In genomic region chr1:63281753-63282152, GRCh38 we compare ENCODE assay signal across 32 cellular contexts. TPM values are rescaled to one million over a fixed set of nuclear protein-coding genes. Genes with fewer than 3 reads are reported as not detected.
"Had no signal": no experiment of that assay in that cellular context is flagged by ENCODE, and none has a peak within 500 bp of the region (broad histone marks: within the 10 kb centered on the region; RNA-seq: fewer than 3 reads in every experiment).

No MANE protein-coding gene starts in this region.

- H3K4me1 ChIP-seq: stomach, suprapubic skin, testis, thyroid gland, tibial artery, upper lobe of left lung, upper lobe of right lung, uterus, vagina had no signal

- H3K4me3 ChIP-seq: stomach, suprapubic skin, testis, thoracic aorta, thyroid gland, tibial artery, tibial nerve, transverse colon, upper lobe of left lung, upper lobe of right lung, uterus, vagina had no signal

- H3K9me3 ChIP-seq: suprapubic skin, testis, thoracic aorta, thyroid gland, tibial artery, tibial nerve, transverse colon, upper lobe of left lung, upper lobe of right lung, uterus, vagina had no signal

- H3K4me1 Mint-ChIP-seq: stimulated activated effector memory CD8-positive, alpha-beta T cell treated with anti-CD3 and anti-CD28 coated beads, Interleukin-12 subunit alpha, Interleukin-12 subunit beta, amount 100 ng/mL, for 72 hours; stimulated activated memory B cell treated with anti-CD40 and anti-IgM and Interleukin-4, amounts not matched to agents 10 μg/mL and 1 μg/mL and 100 μg/mL, for 72 hours; stimulated activated naive CD8-positive, alpha-beta T cell treated with anti-CD3 and anti-CD28 coated beads, Interleukin-15, amount 100 ng/mL, for 72 hours had no signal

- H3K4me3 Mint-ChIP-seq: stimulated activated effector memory CD8-positive, alpha-beta T cell treated with anti-CD3 and anti-CD28 coated beads, Interleukin-12 subunit alpha, Interleukin-12 subunit beta, amount 100 ng/mL, for 72 hours; stimulated activated memory B cell treated with anti-CD40 and anti-IgM and Interleukin-4, amounts not matched to agents 10 μg/mL and 1 μg/mL and 100 μg/mL, for 72 hours; stimulated activated naive B cell treated with anti-CD40 and anti-IgM and Interleukin-4, amounts not matched to agents 10 μg/mL and 1 μg/mL and 100 μg/mL, for 72 hours; stimulated activated naive CD8-positive, alpha-beta T cell treated with anti-CD3 and anti-CD28 coated beads, Interleukin-15, amount 100 ng/mL, for 72 hours; stimulated activated naive CD8-positive, alpha-beta T cell treated with anti-CD3 and anti-CD28 coated beads, Interleukin-15, Interleukin-2, amounts not matched to agents 100 ng/mL and 50 ng/mL, for 24 hours; type B pancreatic cell had no signal

- FAIRE-seq: urothelium cell line had no signal

- ATAC-seq: stimulated activated effector memory CD8-positive, alpha-beta T cell treated with anti-CD3 and anti-CD28 coated beads, Interleukin-12 subunit alpha, Interleukin-12 subunit beta, amount 100 ng/mL, for 72 hours; stimulated activated memory B cell treated with anti-CD40 and anti-IgM and Interleukin-4, amounts not matched to agents 10 μg/mL and 1 μg/mL and 100 μg/mL, for 72 hours; stimulated activated naive CD8-positive, alpha-beta T cell treated with anti-CD3 and anti-CD28 coated beads, Interleukin-15, amount 100 ng/mL, for 72 hours; stimulated activated naive CD8-positive, alpha-beta T cell treated with anti-CD3 and anti-CD28 coated beads, Interleukin-15, Interleukin-2, amounts not matched to agents 100 U/mL and 50 U/mL, for 24 hours; upper lobe of right lung had no signal

- H3K27me3 Mint-ChIP-seq: stimulated activated naive CD8-positive, alpha-beta T cell treated with anti-CD3 and anti-CD28 coated beads, Interleukin-15, amount 100 ng/mL, for 72 hours had no signal

- DNase-seq: stimulated activated CD4-positive, alpha-beta T cell treated with anti-CD3 and anti-CD28 coated beads, Interleukin-2, amount 100 ng/mL, for 48 hours; stimulated activated CD4-positive, alpha-beta T cell treated with anti-CD3 and anti-CD28 coated beads, Interleukin-4, amount 100 ng/mL, for 1 hour; stimulated activated CD4-positive, alpha-beta T cell treated with anti-CD3 and anti-CD28 coated beads, Interleukin-4, amount 100 ng/mL, for 24 hours; stimulated activated CD4-positive, alpha-beta T cell treated with anti-CD3 and anti-CD28 coated beads, Interleukin-4, amount 100 ng/mL, for 4 hours; stimulated activated CD8-positive, alpha-beta memory T cell treated with anti-CD3 and anti-CD28 coated beads, Interleukin-4, amount 100 ng/mL, for 48 hours; stimulated activated naive B cell treated with anti-CD40 and anti-IgM and Interleukin-4, amounts not matched to agents 10 μg/mL and 1 μg/mL and 100 μg/mL, for 72 hours; stimulated activated naive CD4-positive, alpha-beta T cell; stimulated activated naive CD4-positive, alpha-beta T cell treated with Interleukin-2 at 50 U/mL for 16 hours; stimulated activated naive CD8-positive, alpha-beta T cell treated with anti-CD3 and anti-CD28 coated beads, Interleukin-15, amount 100 ng/mL, for 72 hours; stimulated activated naive CD8-positive, alpha-beta T cell treated with anti-CD3 and anti-CD28 coated beads, Interleukin-15, Interleukin-2, amounts not matched to agents 100 U/mL and 50 U/mL, for 24 hours; stomach; substantia nigra; testis; thyroid gland; tibial artery; transverse colon; trophoblast cell; upper lobe of left lung; upper lobe of right lung; uterus had no signal

- H3K9me3 Mint-ChIP-seq: stimulated activated effector memory CD8-positive, alpha-beta T cell treated with anti-CD3 and anti-CD28 coated beads, Interleukin-12 subunit alpha, Interleukin-12 subunit beta, amount 100 ng/mL, for 72 hours; stimulated activated memory B cell treated with anti-CD40 and anti-IgM and Interleukin-4, amounts not matched to agents 10 μg/mL and 1 μg/mL and 100 μg/mL, for 72 hours; stimulated activated naive B cell treated with anti-CD40 and anti-IgM and Interleukin-4, amounts not matched to agents 10 μg/mL and 1 μg/mL and 100 μg/mL, for 72 hours; stimulated activated naive CD8-positive, alpha-beta T cell treated with anti-CD3 and anti-CD28 coated beads, Interleukin-15, amount 100 ng/mL, for 72 hours; stimulated activated naive CD8-positive, alpha-beta T cell treated with anti-CD3 and anti-CD28 coated beads, Interleukin-15, Interleukin-2, amounts not matched to agents 100 ng/mL and 50 ng/mL, for 24 hours; type B pancreatic cell had no signal

- H3K36me3 ChIP-seq: stomach, suprapubic skin, thoracic aorta, thyroid gland, tibial artery, tibial nerve, transverse colon, upper lobe of left lung, upper lobe of right lung, uterus, vagina had no signal

- H3K36me3 Mint-ChIP-seq: stimulated activated effector memory CD8-positive, alpha-beta T cell treated with anti-CD3 and anti-CD28 coated beads, Interleukin-12 subunit alpha, Interleukin-12 subunit beta, amount 100 ng/mL, for 72 hours; stimulated activated memory B cell treated with anti-CD40 and anti-IgM and Interleukin-4, amounts not matched to agents 10 μg/mL and 1 μg/mL and 100 μg/mL, for 72 hours; stimulated activated naive B cell treated with anti-CD40 and anti-IgM and Interleukin-4, amounts not matched to agents 10 μg/mL and 1 μg/mL and 100 μg/mL, for 72 hours; type B pancreatic cell had no signal

- H3K27me3 ChIP-seq: stomach, suprapubic skin, testis, thyroid gland, tibial nerve, transverse colon, upper lobe of left lung, upper lobe of right lung, uterus, vagina had no signal

- H3K27ac ChIP-seq: stomach, suprapubic skin, testis, thoracic aorta, thyroid gland, tibial artery, tibial nerve, transverse colon, upper lobe of left lung, upper lobe of right lung, uterus, vagina had no signal

- H3K27ac Mint-ChIP-seq: stimulated activated effector memory CD8-positive, alpha-beta T cell treated with anti-CD3 and anti-CD28 coated beads, Interleukin-12 subunit alpha, Interleukin-12 subunit beta, amount 100 ng/mL, for 72 hours; stimulated activated memory B cell treated with anti-CD40 and anti-IgM and Interleukin-4, amounts not matched to agents 10 μg/mL and 1 μg/mL and 100 μg/mL, for 72 hours; stimulated activated naive B cell treated with anti-CD40 and anti-IgM and Interleukin-4, amounts not matched to agents 10 μg/mL and 1 μg/mL and 100 μg/mL, for 72 hours; stimulated activated naive CD8-positive, alpha-beta T cell treated with anti-CD3 and anti-CD28 coated beads, Interleukin-15, amount 100 ng/mL, for 72 hours; stimulated activated naive CD8-positive, alpha-beta T cell treated with anti-CD3 and anti-CD28 coated beads, Interleukin-15, Interleukin-2, amounts not matched to agents 100 ng/mL and 50 ng/mL, for 24 hours; type B pancreatic cell had no signal

RNA-seq across cellular contexts. Expression of gene FOXD3, which starts 40.6 kb away (rescaled TPM):
- total RNA-seq: subcutaneous adipose tissue, temporal lobe, upper lobe of right lung, ureter, vagina had no signal
